8 cellular contexts compared by ENCODE assay signal in genomic region chr12:57239587-57240068, GRCh38. TPM values are rescaled to one million over a fixed set of nuclear protein-coding genes. Genes with fewer than 3 reads are reported as not detected.
A peak's percentile ranks its signal among the peaks of the same experiment; 100 is the strongest.
DNase-seq lines count a peak whose midpoint lies in the region; ATAC-seq, FAIRE-seq and TF ChIP-seq lines count a peak whose summit lies in the region.

No MANE protein-coding gene starts in this region.

- intact Hi-C loops in transverse colon (cut with DNase I; ENCODE audit: low total_unique reads) = loop anchor here (1.0 kb wide), 1 partner anchor 26 kb away; no protein-coding TSS in a partner anchor

- peaks cover 27% of the 10 kb centered on the region for H3K4me1 ChIP-seq in BE2C
- peaks cover 53% of the 10 kb centered on the region for H3K4me1 ChIP-seq in GM23338 (ENCODE audit: insufficient read depth)
- peaks cover 71% of the 10 kb centered on the region for H3K4me1 ChIP-seq in keratinocyte (ENCODE audit: control insufficient read depth, extremely low read depth, insufficient read depth, low read length)
- peaks cover 40 to 63% (median 59%) of the 10 kb centered on the region in 4 donors for H3K4me1 ChIP-seq in transverse colon

- H3K9ac ChIP-seq in keratinocyte (ENCODE audit: control insufficient read depth, extremely low read depth, insufficient read depth, low read length) = peak overlapping the region; percentile 65

- no peaks in the 10 kb centered on the region for H3K9me2 ChIP-seq in GM23338 (ENCODE audit: insufficient read depth)

- in situ Hi-C loops in transverse colon (cut with MboI; ENCODE audit: low pct_ligation_motif_present in 1 of 4, low pct_unique_long_range_greater_than_20kb in 1 of 4, low sequenced_read_pairs in 3 of 4) = no loop called here

- H4K20me1 ChIP-seq in GM23338 (replicated peaks; ENCODE audit: insufficient read depth) (peaks cover 2% of the 10 kb centered on the region; the same call in 1 of the 2 replicates), keratinocyte (ENCODE audit: control insufficient read depth, extremely low read depth, insufficient read depth, low read length) (no peaks in the 10 kb centered on the region)

- no peak for FAIRE-seq in keratinocyte (lab: Jason Lieb, UNC)

- H3K27me3 Mint-ChIP-seq in GM23338 (ENCODE audit: insufficient read depth, low read depth, poor library complexity) = peaks cover 94% of the 10 kb centered on the region
- H3K27me3 Mint-ChIP-seq in activated CD4-positive, alpha-beta memory T cell treated with anti-CD3 and anti-CD28 coated beads, Interleukin-2, amount 10 ng/mL, durations not matched to agents 7 days and 5 days = peaks cover 48% of the 10 kb centered on the region

- POLR2A ChIA-PET in activated CD4-positive, alpha-beta memory T cell treated with anti-CD3 and anti-CD28 coated beads, Interleukin-2, amount 10 ng/mL, durations not matched to agents 7 days and 5 days (lab: Charles Lee) = interaction anchor here (0.9 to 4.5 kb wide), 9 partner anchors 9 to 191 kb away, joined by 3 to 51 read pairs (median 6); partner anchors contain the start of genes SHMT2, STAC3 and STAT6

- H3F3A ChIP-seq in GM23338 (replicated peaks; ENCODE audit: low read depth) = peaks cover 20% of the 10 kb centered on the region

- CTCF ChIA-PET in activated CD4-positive, alpha-beta memory T cell treated with anti-CD3 and anti-CD28 coated beads, Interleukin-2, amount 10 ng/mL, durations not matched to agents 7 days and 5 days (lab: Charles Lee) = interaction anchor here (0.6 to 12.1 kb wide), 14 partner anchors 10 to 610 kb away, joined by 3 to 253 read pairs (median 3); partner anchors contain the start of genes BAZ2A, NEMP1, NXPH4 and PIP4K2C

- H3K4me2 ChIP-seq in GM23338 (peak overlapping the region; percentile 99), keratinocyte (ENCODE audit: control insufficient read depth, extremely low read depth, insufficient read depth, low read depth, low read length) (peak overlapping the region; percentile 94)

- no peaks in the 10 kb centered on the region for H3K9me1 ChIP-seq in keratinocyte (ENCODE audit: control insufficient read depth, extremely low read depth, insufficient read depth, low read length)

- H3K36me3 Mint-ChIP-seq in GM23338 (ENCODE audit: low read depth) = peaks cover 7% of the 10 kb centered on the region
- H3K36me3 Mint-ChIP-seq in activated CD4-positive, alpha-beta memory T cell treated with anti-CD3 and anti-CD28 coated beads, Interleukin-2, amount 10 ng/mL, durations not matched to agents 7 days and 5 days (ENCODE audit: low read depth) = peaks cover 25% of the 10 kb centered on the region

- peaks cover 66% of the 10 kb centered on the region for H3K4me1 Mint-ChIP-seq in GM23338
- H3K4me1 Mint-ChIP-seq in activated CD4-positive, alpha-beta memory T cell treated with anti-CD3 and anti-CD28 coated beads, Interleukin-2, amount 10 ng/mL, durations not matched to agents 7 days and 5 days = peaks cover 75% of the 10 kb centered on the region

- H3K36me3 ChIP-seq in BE2C (no peaks in the 10 kb centered on the region), GM23338 (ENCODE audit: insufficient read depth) (no peaks in the 10 kb centered on the region), keratinocyte (ENCODE audit: control insufficient read depth in 2 of 2, extremely low read depth in 1 of 2, insufficient read depth in 2 of 2, low read length in 2 of 2) (peaks cover 0 to 3% of the 10 kb centered on the region in 2 experiments), transverse colon (no peaks in the 10 kb centered on the region)

- no peak overlapping the region for H3K27ac ChIP-seq in GM23338 (ENCODE audit: low read depth)
- H3K27ac ChIP-seq in keratinocyte (ENCODE audit: control insufficient read depth, insufficient read depth, low read length) = no peak overlapping the region
- peak overlapping the region in 1 of 4 donors; percentile 51 for H3K27ac ChIP-seq in transverse colon

- H2AFZ ChIP-seq in GM23338 = peak overlapping the region; percentile 96
- H2AFZ ChIP-seq in keratinocyte (ENCODE audit: control insufficient read depth, low read length) = peak overlapping the region; percentile 9

- peaks cover 83% of the 10 kb centered on the region for H3K27me3 ChIP-seq in BE2C
- peaks cover 90% of the 10 kb centered on the region for H3K27me3 ChIP-seq in GM23338 (ENCODE audit: insufficient read depth)
- peaks cover 57% of the 10 kb centered on the region for H3K27me3 ChIP-seq in keratinocyte (ENCODE audit: control insufficient read depth, extremely low read depth, insufficient read depth, low read length)
- peaks cover 93% of the 10 kb centered on the region for H3K27me3 ChIP-seq in transverse colon

- dilution Hi-C loops in keratinocyte (cut with MboI; ENCODE audit: extremely low pct_ligation_motif_present, low sequenced_read_pairs) = no loop called here

- WGBS in transverse colon (ENCODE audit: low coverage in 1 of 2), 2 donors = 1% methylated on average over 15 of the region's 15 CpGs; no CpG with 5 or more reads in 1 of the 2 donors

- H3K4me3 ChIP-seq in BE2C (ENCODE audit: low read depth, low read length) (peak overlapping the region; percentile 63), GM23338 (peak overlapping the region; percentile 85), keratinocyte (ENCODE audit: control insufficient read depth in 2 of 3, extremely low read depth in 1 of 3, insufficient read depth in 2 of 3, low read depth in 1 of 3, low read length in 3 of 3) (peak overlapping the region; percentile 35 to 80 (median 70)), transverse colon (peak overlapping the region in 3 of 4 donors; percentile 21 to 50 (median 36))

- no peak for ATAC-seq in GM23338

- H3K79me2 ChIP-seq in GM23338 (replicated peaks; ENCODE audit: insufficient read depth) (no peaks in the 10 kb centered on the region), keratinocyte (ENCODE audit: control insufficient read depth, insufficient read depth, low read length) (no peaks in the 10 kb centered on the region)

- DNase-seq in BE2C = no peak
- DNase-seq in GM23338 (ENCODE audit: low spot score) = peak; percentile 44
- no peak for DNase-seq in activated CD4-positive, alpha-beta memory T cell treated with anti-CD3 and anti-CD28 coated beads, Interleukin-2, amount 10 ng/mL, durations not matched to agents 7 days and 5 days
- DNase-seq in keratinocyte (ENCODE audit: low read depth, low spot score) = no peak
- DNase-seq in transverse colon = no peak
- no peak for DNase-seq in iPS-NIHi11 (ENCODE audit: low spot score)
- DNase-seq in effector CD8-positive, alpha-beta T cell (lab: John Stamatoyannopoulos, UW) = no peak
- DNase-seq in retina = no peak

- TF ChIP-seq EP300 in transverse colon (IDR thresholded peaks at IDR 0.05; ENCODE audit: low read depth) = no peak

- no peak for TF ChIP-seq POLR2A in transverse colon (IDR thresholded peaks at IDR 0.05)

- H3K9me3 ChIP-seq in BE2C (no peaks in the 10 kb centered on the region), keratinocyte (ENCODE audit: control insufficient read depth, low read depth, low read length) (no peaks in the 10 kb centered on the region), transverse colon (no peaks in the 10 kb centered on the region)

- no peak overlapping the region; the same call in 1 of the 2 replicates for H3K27ac Mint-ChIP-seq in GM23338
- H3K27ac Mint-ChIP-seq in activated CD4-positive, alpha-beta memory T cell treated with anti-CD3 and anti-CD28 coated beads, Interleukin-2, amount 10 ng/mL, durations not matched to agents 7 days and 5 days = peak overlapping the region; percentile 83

- no peaks in the 10 kb centered on the region; the same call in 2 of the 3 replicates for H3K9me3 Mint-ChIP-seq in GM23338
- no peaks in the 10 kb centered on the region for H3K9me3 Mint-ChIP-seq in activated CD4-positive, alpha-beta memory T cell treated with anti-CD3 and anti-CD28 coated beads, Interleukin-2, amount 10 ng/mL, durations not matched to agents 7 days and 5 days

- TF ChIP-seq CTCF in BE2C (IDR thresholded peaks at IDR 0.05; ENCODE audit: low read depth, low read length) (no peak), GM23338 (conservative IDR thresholded peaks at IDR 0.05; ENCODE audit: low read depth in 2 of 2) (no peak), keratinocyte (optimal IDR thresholded peaks at IDR 0.05 in 1 of 3, IDR thresholded peaks at IDR 0.05 in 1 of 3, conservative IDR thresholded peaks at IDR 0.05 in 1 of 3; ENCODE audit: extremely low read depth in 1 of 3, insufficient read depth in 2 of 3, low read length in 3 of 3) (no peak), transverse colon (IDR thresholded peaks at IDR 0.05) (no peak)

- peak overlapping the region; percentile 79 for H3K4me3 Mint-ChIP-seq in GM23338
- H3K4me3 Mint-ChIP-seq in activated CD4-positive, alpha-beta memory T cell treated with anti-CD3 and anti-CD28 coated beads, Interleukin-2, amount 10 ng/mL, durations not matched to agents 7 days and 5 days = peak overlapping the region; percentile 95

RNA-seq across cellular contexts. Expression of gene SHMT2, which starts 10.1 kb away (rescaled TPM):
- 1,102 TPM for polyA plus RNA-seq in BE2C (2012; ENCODE audit: insufficient read depth, insufficient read length, low read depth)
- 363 and 387 TPM in 2 replicates for total RNA-seq in GM23338 (2014; rRNA removed; shearing (Covaris generic))
- 125 and 131 TPM in 2 replicates for polyA plus RNA-seq in GM23338 (2016; fragmentation: Nextera tagmentation; extraction: Ambion mirVana)
- total RNA-seq in activated CD4-positive, alpha-beta memory T cell treated with anti-CD3 and anti-CD28 coated beads, Interleukin-2, amount 10 ng/mL, durations not matched to agents 7 days and 5 days = 100 to 1,000 TPM; 224 to 244 TPM
- 84.0 to 180 TPM (median 128 TPM) in 3 replicates for polyA plus RNA-seq in keratinocyte
- 82.9 TPM for polyA plus RNA-seq in keratinocyte (2011; ENCODE audit: low read depth)
- polyA plus RNA-seq in keratinocyte (2011; cell fraction: cytosol; rRNA removed) = 78.8 and 160 TPM in 2 replicates
- polyA plus RNA-seq in keratinocyte (2011; cell fraction: nucleus; rRNA removed) = 115 and 120 TPM in 2 replicates
- polyA plus RNA-seq in keratinocyte (2012; ENCODE audit: low replicate concordance) = 141 and 149 TPM in 2 replicates
- 138 to 210 TPM (median 151 TPM) in 3 replicates for polyA minus RNA-seq in keratinocyte
- polyA minus RNA-seq in keratinocyte (2011; cell fraction: cytosol; rRNA and poly(A)+ RNA removed) = 125 TPM
- polyA minus RNA-seq in keratinocyte (2011; cell fraction: nucleus; rRNA and poly(A)+ RNA removed) = 64.8 and 69.3 TPM in 2 replicates
- total RNA-seq in transverse colon = 100 to 1,000 TPM in 1 of 4 donors, 10 to 100 TPM in 3; 29.2 to 104 (median 33.4) TPM

RNA-seq across cellular contexts. Expression of gene STAC3, which starts 11.4 kb away (rescaled TPM):
- polyA plus RNA-seq in BE2C (2012; ENCODE audit: insufficient read depth, insufficient read length, low read depth) = 7.5 TPM
- 1.2 and 3.0 TPM in 2 replicates for total RNA-seq in GM23338 (2014; rRNA removed; shearing (Covaris generic))
- polyA plus RNA-seq in GM23338 (2016; fragmentation: Nextera tagmentation; extraction: Ambion mirVana) (0.48 and 0.59 TPM in 2 replicates), keratinocyte (0.27 to 0.94 TPM (median 0.62 TPM) in 3 replicates)
- total RNA-seq in activated CD4-positive, alpha-beta memory T cell treated with anti-CD3 and anti-CD28 coated beads, Interleukin-2, amount 10 ng/mL, durations not matched to agents 7 days and 5 days = 1 to 10 TPM; 4.1 to 4.5 TPM
- 2.1 TPM for polyA plus RNA-seq in keratinocyte (2011; ENCODE audit: low read depth)
- polyA plus RNA-seq in keratinocyte (2011; cell fraction: cytosol; rRNA removed) = 0.09 and 0.13 TPM in 2 replicates
- 1.4 and 3.6 TPM in 2 replicates for polyA plus RNA-seq in keratinocyte (2011; cell fraction: nucleus; rRNA removed)
- 0.33 and 1.1 TPM in 2 replicates for polyA plus RNA-seq in keratinocyte (2012; ENCODE audit: low replicate concordance)
- 1.4 TPM in 1 of 3 replicates, not detected in the others for polyA minus RNA-seq in keratinocyte
- not detected for polyA minus RNA-seq in keratinocyte (2011; cell fraction: cytosol; rRNA and poly(A)+ RNA removed)
- polyA minus RNA-seq in keratinocyte (2011; cell fraction: nucleus; rRNA and poly(A)+ RNA removed) = 2.2 TPM in 1 of 2 replicates, not detected in the other
- total RNA-seq in transverse colon = 1 to 10 TPM; 1.8 to 3.3 (median 1.9) TPM

RNA-seq across cellular contexts. Expression of gene NXPH4, which starts 23.0 kb away (rescaled TPM):
- 47.6 TPM for polyA plus RNA-seq in BE2C (2012; ENCODE audit: insufficient read depth, insufficient read length, low read depth)
- 1.5 and 4.5 TPM in 2 replicates for total RNA-seq in GM23338 (2014; rRNA removed; shearing (Covaris generic))
- polyA plus RNA-seq in GM23338 (2016; fragmentation: Nextera tagmentation; extraction: Ambion mirVana) (0.89 and 1.1 TPM in 2 replicates), keratinocyte (0.97 to 1.4 TPM (median 1.2 TPM) in 3 replicates)
- 1 to 10 TPM in 1 of 2 experiments, under 1 TPM in 1; 0.81 to 1.1 TPM for total RNA-seq in activated CD4-positive, alpha-beta memory T cell treated with anti-CD3 and anti-CD28 coated beads, Interleukin-2, amount 10 ng/mL, durations not matched to agents 7 days and 5 days
- polyA plus RNA-seq in keratinocyte (2011; ENCODE audit: low read depth) = 1.2 TPM
- polyA plus RNA-seq in keratinocyte (2011; cell fraction: cytosol; rRNA removed) = 0.66 and 1.9 TPM in 2 replicates
- 1.7 and 2.1 TPM in 2 replicates for polyA plus RNA-seq in keratinocyte (2011; cell fraction: nucleus; rRNA removed)
- polyA plus RNA-seq in keratinocyte (2012; ENCODE audit: low replicate concordance) = 4.3 and 9.2 TPM in 2 replicates
- polyA minus RNA-seq in keratinocyte = 1.1 to 3.6 TPM (median 1.1 TPM) in 3 replicates
- 8.2 TPM for polyA minus RNA-seq in keratinocyte (2011; cell fraction: cytosol; rRNA and poly(A)+ RNA removed)
- polyA minus RNA-seq in keratinocyte (2011; cell fraction: nucleus; rRNA and poly(A)+ RNA removed) = 2.1 and 2.2 TPM in 2 replicates
- total RNA-seq in transverse colon = not detected
